In genomic region chr5:124617787-124618186, GRCh38 we compare ENCODE assay signal across 2 cellular contexts.
TF ChIP-seq lines count a peak whose summit lies in the region.

No MANE protein-coding gene starts in this region.

TF ChIP-seq in GM23338, 12 proteins besides CTCF, POLR2A, EP300 and RAD21 (continued from another document):
- TF ChIP-seq EZH2phosphoT487 (IDR thresholded peaks at IDR 0.05; ENCODE audit: unreplicated experiment), result no peak
- no peak for TF ChIP-seq POLR2AphosphoS5 (IDR thresholded peaks at IDR 0.05; ENCODE audit: low read depth)
- TF ChIP-seq ZNF462 (CRISPR knock-in tag; IDR thresholded peaks at IDR 0.05), result no peak
- TF ChIP-seq ZNF331 (CRISPR knock-in tag; IDR thresholded peaks at IDR 0.05; ENCODE audit: low read depth), result no peak
- TF ChIP-seq JUNB (IDR thresholded peaks at IDR 0.05; ENCODE audit: unreplicated experiment), result no peak
- no peak for TF ChIP-seq CREB1 (CRISPR knock-in tag; IDR thresholded peaks at IDR 0.05; ENCODE audit: low read depth)
- no peak for TF ChIP-seq NANOG (IDR thresholded peaks at IDR 0.05; ENCODE audit: borderline replicate concordance)
- no peak for TF ChIP-seq STAT1 (IDR thresholded peaks at IDR 0.05; ENCODE audit: unreplicated experiment)
- TF ChIP-seq REST (IDR thresholded peaks at IDR 0.05; ENCODE audit: unreplicated experiment), result no peak
TF ChIP-seq in GM23338: peak in this region for 0.

TF ChIP-seq in K562, 482 proteins besides CTCF, POLR2A, EP300 and RAD21 (continued from another document):
- TF ChIP-seq, protein P1, sequence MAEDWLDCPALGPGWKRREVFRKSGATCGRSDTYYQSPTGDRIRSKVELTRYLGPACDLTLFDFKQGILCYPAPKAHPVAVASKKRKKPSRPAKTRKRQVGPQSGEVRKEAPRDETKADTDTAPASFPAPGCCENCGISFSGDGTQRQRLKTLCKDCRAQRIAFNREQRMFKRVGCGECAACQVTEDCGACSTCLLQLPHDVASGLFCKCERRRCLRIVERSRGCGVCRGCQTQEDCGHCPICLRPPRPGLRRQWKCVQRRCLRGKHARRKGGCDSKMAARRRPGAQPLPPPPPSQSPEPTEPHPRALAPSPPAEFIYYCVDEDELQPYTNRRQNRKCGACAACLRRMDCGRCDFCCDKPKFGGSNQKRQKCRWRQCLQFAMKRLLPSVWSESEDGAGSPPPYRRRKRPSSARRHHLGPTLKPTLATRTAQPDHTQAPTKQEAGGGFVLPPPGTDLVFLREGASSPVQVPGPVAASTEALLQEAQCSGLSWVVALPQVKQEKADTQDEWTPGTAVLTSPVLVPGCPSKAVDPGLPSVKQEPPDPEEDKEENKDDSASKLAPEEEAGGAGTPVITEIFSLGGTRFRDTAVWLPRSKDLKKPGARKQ (CRISPR knock-in tag; IDR thresholded peaks at IDR 0.05), result no peak
- TF ChIP-seq SAFB (IDR thresholded peaks at IDR 0.05; ENCODE audit: borderline replicate concordance, low read depth, low read length), result no peak
